ENCODE assay signal across 1 cellular context in the genomic region with DNA sequence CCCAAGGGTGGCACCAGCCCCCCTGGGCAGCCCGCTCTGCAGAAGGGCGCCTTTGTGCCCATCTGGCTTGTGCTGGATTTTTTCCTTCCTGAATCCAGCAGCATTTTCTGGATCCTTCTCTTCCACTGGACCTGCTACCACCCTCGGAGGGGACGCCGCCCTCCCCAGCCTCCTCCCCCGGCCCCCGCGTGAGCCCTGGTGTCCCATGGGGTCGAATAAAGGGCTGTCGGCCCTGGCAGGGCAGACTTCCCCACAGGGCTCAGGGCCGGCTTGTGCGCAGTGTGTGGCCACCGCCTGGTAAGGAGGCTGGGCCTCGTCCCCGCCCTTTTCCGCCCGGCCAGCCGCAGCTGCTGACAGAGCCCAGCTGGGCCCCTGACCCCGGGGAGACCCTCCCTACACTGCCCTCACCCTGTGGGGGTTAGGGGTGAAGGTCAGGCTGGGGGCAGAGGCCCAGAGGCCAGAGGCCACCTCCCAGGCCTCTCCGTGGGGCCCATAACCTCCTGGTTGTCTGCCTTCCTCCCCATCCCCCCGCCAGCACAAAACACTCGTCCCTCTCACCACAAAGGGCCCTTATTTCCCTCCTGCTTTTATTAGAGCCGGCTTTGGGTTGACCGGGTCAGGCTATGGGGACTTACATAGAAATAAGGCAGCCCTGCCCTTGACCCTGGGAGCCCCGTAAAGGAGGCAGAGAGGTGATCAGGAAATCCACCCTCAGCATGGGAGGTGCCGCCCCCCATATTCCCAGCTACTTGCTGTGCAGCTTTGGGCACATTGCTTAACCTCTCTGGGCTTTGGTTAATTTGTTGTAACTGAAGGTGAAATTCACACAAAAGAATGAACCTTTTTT.
A peak's percentile ranks its signal among the peaks of the same experiment; 100 is the strongest.
TF ChIP-seq lines count a peak whose summit lies in the region.

No MANE protein-coding gene starts in this region.

TF ChIP-seq in HepG2, 621 proteins besides CTCF, POLR2A, EP300 and RAD21 (continued from another document and continues in another):
- TF ChIP-seq ZNF615 (CRISPR knock-in tag; IDR thresholded peaks at IDR 0.05; ENCODE audit: borderline replicate concordance) (peak; percentile 52; the same call in 1 of the 2 replicates), ZNF256 (CRISPR knock-in tag; conservative IDR thresholded peaks at IDR 0.05) (no peak; the same call in 1 of the 2 replicates), ZSCAN22 (CRISPR knock-in tag; IDR thresholded peaks at IDR 0.05) (0 out of 2 replicates have a peak, but pooled peaks have one; percentile 56), GABPA (IDR thresholded peaks at IDR 0.05; ENCODE audit: low read depth, low read length) (no peak), GABPA (CRISPR knock-in tag; IDR thresholded peaks at IDR 0.05; ENCODE audit: low read depth) (peak; percentile 76), ATF7-NPFF (CRISPR knock-in tag; IDR thresholded peaks at IDR 0.05; ENCODE audit: low read depth) (peak; percentile 91), REXO4 (CRISPR knock-in tag; IDR thresholded peaks at IDR 0.05; ENCODE audit: borderline replicate concordance) (peak; percentile 84; the same call in 1 of the 2 replicates), ZNF883 (CRISPR knock-in tag; IDR thresholded peaks at IDR 0.05; ENCODE audit: not compliant biosample characterization) (peak; percentile 90), NKX3-1 (CRISPR knock-in tag; IDR thresholded peaks at IDR 0.05) (0 out of 2 replicates have a peak, but pooled peaks have one; percentile 41), ZNF547 (CRISPR knock-in tag; IDR thresholded peaks at IDR 0.05) (peak; percentile 91; the same call in 1 of the 2 replicates)
- TF ChIP-seq, protein P1, sequence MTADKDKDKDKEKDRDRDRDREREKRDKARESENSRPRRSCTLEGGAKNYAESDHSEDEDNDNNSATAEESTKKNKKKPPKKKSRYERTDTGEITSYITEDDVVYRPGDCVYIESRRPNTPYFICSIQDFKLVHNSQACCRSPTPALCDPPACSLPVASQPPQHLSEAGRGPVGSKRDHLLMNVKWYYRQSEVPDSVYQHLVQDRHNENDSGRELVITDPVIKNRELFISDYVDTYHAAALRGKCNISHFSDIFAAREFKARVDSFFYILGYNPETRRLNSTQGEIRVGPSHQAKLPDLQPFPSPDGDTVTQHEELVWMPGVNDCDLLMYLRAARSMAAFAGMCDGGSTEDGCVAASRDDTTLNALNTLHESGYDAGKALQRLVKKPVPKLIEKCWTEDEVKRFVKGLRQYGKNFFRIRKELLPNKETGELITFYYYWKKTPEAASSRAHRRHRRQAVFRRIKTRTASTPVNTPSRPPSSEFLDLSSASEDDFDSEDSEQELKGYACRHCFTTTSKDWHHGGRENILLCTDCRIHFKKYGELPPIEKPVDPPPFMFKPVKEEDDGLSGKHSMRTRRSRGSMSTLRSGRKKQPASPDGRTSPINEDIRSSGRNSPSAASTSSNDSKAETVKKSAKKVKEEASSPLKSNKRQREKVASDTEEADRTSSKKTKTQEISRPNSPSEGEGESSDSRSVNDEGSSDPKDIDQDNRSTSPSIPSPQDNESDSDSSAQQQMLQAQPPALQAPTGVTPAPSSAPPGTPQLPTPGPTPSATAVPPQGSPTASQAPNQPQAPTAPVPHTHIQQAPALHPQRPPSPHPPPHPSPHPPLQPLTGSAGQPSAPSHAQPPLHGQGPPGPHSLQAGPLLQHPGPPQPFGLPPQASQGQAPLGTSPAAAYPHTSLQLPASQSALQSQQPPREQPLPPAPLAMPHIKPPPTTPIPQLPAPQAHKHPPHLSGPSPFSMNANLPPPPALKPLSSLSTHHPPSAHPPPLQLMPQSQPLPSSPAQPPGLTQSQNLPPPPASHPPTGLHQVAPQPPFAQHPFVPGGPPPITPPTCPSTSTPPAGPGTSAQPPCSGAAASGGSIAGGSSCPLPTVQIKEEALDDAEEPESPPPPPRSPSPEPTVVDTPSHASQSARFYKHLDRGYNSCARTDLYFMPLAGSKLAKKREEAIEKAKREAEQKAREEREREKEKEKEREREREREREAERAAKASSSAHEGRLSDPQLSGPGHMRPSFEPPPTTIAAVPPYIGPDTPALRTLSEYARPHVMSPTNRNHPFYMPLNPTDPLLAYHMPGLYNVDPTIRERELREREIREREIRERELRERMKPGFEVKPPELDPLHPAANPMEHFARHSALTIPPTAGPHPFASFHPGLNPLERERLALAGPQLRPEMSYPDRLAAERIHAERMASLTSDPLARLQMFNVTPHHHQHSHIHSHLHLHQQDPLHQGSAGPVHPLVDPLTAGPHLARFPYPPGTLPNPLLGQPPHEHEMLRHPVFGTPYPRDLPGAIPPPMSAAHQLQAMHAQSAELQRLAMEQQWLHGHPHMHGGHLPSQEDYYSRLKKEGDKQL (CRISPR knock-in tag; IDR thresholded peaks at IDR 0.05; ENCODE audit: low read depth), result peak; percentile 96
- TF ChIP-seq, protein P2, sequence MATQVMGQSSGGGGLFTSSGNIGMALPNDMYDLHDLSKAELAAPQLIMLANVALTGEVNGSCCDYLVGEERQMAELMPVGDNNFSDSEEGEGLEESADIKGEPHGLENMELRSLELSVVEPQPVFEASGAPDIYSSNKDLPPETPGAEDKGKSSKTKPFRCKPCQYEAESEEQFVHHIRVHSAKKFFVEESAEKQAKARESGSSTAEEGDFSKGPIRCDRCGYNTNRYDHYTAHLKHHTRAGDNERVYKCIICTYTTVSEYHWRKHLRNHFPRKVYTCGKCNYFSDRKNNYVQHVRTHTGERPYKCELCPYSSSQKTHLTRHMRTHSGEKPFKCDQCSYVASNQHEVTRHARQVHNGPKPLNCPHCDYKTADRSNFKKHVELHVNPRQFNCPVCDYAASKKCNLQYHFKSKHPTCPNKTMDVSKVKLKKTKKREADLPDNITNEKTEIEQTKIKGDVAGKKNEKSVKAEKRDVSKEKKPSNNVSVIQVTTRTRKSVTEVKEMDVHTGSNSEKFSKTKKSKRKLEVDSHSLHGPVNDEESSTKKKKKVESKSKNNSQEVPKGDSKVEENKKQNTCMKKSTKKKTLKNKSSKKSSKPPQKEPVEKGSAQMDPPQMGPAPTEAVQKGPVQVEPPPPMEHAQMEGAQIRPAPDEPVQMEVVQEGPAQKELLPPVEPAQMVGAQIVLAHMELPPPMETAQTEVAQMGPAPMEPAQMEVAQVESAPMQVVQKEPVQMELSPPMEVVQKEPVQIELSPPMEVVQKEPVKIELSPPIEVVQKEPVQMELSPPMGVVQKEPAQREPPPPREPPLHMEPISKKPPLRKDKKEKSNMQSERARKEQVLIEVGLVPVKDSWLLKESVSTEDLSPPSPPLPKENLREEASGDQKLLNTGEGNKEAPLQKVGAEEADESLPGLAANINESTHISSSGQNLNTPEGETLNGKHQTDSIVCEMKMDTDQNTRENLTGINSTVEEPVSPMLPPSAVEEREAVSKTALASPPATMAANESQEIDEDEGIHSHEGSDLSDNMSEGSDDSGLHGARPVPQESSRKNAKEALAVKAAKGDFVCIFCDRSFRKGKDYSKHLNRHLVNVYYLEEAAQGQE (IDR thresholded peaks at IDR 0.05; ENCODE audit: borderline replicate concordance in 1 of 2, low read depth in 1 of 2, low read length in 2 of 2), result peak in 1 of 2 experiments; percentile 83; a peak in 2 of 4 replicates
- TF ChIP-seq, protein P3, sequence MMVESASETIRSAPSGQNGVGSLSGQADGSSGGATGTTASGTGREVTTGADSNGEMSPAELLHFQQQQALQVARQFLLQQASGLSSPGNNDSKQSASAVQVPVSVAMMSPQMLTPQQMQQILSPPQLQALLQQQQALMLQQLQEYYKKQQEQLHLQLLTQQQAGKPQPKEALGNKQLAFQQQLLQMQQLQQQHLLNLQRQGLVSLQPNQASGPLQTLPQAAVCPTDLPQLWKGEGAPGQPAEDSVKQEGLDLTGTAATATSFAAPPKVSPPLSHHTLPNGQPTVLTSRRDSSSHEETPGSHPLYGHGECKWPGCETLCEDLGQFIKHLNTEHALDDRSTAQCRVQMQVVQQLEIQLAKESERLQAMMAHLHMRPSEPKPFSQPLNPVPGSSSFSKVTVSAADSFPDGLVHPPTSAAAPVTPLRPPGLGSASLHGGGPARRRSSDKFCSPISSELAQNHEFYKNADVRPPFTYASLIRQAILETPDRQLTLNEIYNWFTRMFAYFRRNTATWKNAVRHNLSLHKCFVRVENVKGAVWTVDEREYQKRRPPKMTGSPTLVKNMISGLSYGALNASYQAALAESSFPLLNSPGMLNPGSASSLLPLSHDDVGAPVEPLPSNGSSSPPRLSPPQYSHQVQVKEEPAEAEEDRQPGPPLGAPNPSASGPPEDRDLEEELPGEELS (CRISPR knock-in tag; IDR thresholded peaks at IDR 0.05), result peak; percentile 98
- TF ChIP-seq, protein P4, sequence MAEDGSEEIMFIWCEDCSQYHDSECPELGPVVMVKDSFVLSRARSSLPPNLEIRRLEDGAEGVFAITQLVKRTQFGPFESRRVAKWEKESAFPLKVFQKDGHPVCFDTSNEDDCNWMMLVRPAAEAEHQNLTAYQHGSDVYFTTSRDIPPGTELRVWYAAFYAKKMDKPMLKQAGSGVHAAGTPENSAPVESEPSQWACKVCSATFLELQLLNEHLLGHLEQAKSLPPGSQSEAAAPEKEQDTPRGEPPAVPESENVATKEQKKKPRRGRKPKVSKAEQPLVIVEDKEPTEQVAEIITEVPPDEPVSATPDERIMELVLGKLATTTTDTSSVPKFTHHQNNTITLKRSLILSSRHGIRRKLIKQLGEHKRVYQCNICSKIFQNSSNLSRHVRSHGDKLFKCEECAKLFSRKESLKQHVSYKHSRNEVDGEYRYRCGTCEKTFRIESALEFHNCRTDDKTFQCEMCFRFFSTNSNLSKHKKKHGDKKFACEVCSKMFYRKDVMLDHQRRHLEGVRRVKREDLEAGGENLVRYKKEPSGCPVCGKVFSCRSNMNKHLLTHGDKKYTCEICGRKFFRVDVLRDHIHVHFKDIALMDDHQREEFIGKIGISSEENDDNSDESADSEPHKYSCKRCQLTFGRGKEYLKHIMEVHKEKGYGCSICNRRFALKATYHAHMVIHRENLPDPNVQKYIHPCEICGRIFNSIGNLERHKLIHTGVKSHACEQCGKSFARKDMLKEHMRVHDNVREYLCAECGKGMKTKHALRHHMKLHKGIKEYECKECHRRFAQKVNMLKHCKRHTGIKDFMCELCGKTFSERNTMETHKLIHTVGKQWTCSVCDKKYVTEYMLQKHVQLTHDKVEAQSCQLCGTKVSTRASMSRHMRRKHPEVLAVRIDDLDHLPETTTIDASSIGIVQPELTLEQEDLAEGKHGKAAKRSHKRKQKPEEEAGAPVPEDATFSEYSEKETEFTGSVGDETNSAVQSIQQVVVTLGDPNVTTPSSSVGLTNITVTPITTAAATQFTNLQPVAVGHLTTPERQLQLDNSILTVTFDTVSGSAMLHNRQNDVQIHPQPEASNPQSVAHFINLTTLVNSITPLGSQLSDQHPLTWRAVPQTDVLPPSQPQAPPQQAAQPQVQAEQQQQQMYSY (CRISPR knock-in tag; IDR thresholded peaks at IDR 0.05), result no peak; the same call in 1 of the 2 replicates
- TF ChIP-seq, protein P5, sequence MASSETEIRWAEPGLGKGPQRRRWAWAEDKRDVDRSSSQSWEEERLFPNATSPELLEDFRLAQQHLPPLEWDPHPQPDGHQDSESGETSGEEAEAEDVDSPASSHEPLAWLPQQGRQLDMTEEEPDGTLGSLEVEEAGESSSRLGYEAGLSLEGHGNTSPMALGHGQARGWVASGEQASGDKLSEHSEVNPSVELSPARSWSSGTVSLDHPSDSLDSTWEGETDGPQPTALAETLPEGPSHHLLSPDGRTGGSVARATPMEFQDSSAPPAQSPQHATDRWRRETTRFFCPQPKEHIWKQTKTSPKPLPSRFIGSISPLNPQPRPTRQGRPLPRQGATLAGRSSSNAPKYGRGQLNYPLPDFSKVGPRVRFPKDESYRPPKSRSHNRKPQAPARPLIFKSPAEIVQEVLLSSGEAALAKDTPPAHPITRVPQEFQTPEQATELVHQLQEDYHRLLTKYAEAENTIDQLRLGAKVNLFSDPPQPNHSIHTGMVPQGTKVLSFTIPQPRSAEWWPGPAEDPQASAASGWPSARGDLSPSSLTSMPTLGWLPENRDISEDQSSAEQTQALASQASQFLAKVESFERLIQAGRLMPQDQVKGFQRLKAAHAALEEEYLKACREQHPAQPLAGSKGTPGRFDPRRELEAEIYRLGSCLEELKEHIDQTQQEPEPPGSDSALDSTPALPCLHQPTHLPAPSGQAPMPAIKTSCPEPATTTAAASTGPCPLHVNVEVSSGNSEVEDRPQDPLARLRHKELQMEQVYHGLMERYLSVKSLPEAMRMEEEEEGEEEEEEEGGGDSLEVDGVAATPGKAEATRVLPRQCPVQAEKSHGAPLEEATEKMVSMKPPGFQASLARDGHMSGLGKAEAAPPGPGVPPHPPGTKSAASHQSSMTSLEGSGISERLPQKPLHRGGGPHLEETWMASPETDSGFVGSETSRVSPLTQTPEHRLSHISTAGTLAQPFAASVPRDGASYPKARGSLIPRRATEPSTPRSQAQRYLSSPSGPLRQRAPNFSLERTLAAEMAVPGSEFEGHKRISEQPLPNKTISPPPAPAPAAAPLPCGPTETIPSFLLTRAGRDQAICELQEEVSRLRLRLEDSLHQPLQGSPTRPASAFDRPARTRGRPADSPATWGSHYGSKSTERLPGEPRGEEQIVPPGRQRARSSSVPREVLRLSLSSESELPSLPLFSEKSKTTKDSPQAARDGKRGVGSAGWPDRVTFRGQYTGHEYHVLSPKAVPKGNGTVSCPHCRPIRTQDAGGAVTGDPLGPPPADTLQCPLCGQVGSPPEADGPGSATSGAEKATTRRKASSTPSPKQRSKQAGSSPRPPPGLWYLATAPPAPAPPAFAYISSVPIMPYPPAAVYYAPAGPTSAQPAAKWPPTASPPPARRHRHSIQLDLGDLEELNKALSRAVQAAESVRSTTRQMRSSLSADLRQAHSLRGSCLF (CRISPR knock-in tag; IDR thresholded peaks at IDR 0.05; ENCODE audit: borderline replicate concordance), result no peak
